Comparison of ENCODE assay signal across 19 cellular contexts in genomic region chr12:41206298-41206697, GRCh38. TPM values are rescaled to one million over a fixed set of nuclear protein-coding genes. Genes with fewer than 3 reads are reported as not detected.
DNase-seq lines count a peak whose midpoint lies in the region; TF ChIP-seq lines count a peak whose summit lies in the region.
"Had no signal": no experiment of that assay in that cellular context is flagged by ENCODE, and none has a peak within 500 bp of the region (broad histone marks: within the 10 kb centered on the region; RNA-seq: fewer than 3 reads in every experiment).

No MANE protein-coding gene starts in this region.

- H3K36me3 ChIP-seq in Loucy (ENCODE audit: insufficient read depth, low read length) (no peaks in the 10 kb centered on the region; the same call in 1 of the 2 replicates), esophagus muscularis mucosa (no peaks in the 10 kb centered on the region), rectal smooth muscle tissue (ENCODE audit: control insufficient read depth, insufficient read depth, low read length) (no peaks in the 10 kb centered on the region), transverse colon (no peaks in the 10 kb centered on the region), suprapubic skin (no peaks in the 10 kb centered on the region)
- H3K36me3 ChIP-seq: BLaER1 treated with 17β-estradiol and CSF1 and Interleukin-3, amounts not matched to agents 10 nM and 100 nM; HAP-1 had no signal

- TF ChIP-seq EP300 in esophagus muscularis mucosa (IDR thresholded peaks at IDR 0.05) (no peak), transverse colon (IDR thresholded peaks at IDR 0.05; ENCODE audit: low read depth) (no peak), suprapubic skin (IDR thresholded peaks at IDR 0.05) (no peak)

- peak overlapping the region; percentile 60 for H3K4me2 ChIP-seq in Loucy (ENCODE audit: low read depth, low read length, poor library complexity, severe bottlenecking)

- H3K27me3 ChIP-seq in Loucy (ENCODE audit: insufficient read depth, low read length, poor library complexity, severe bottlenecking): no peaks in the 10 kb centered on the region
- H3K27me3 ChIP-seq in esophagus muscularis mucosa: no peaks in the 10 kb centered on the region
- no peaks in the 10 kb centered on the region for H3K27me3 ChIP-seq in rectal smooth muscle tissue (ENCODE audit: control insufficient read depth, insufficient read depth, low read length)
- H3K27me3 ChIP-seq in transverse colon: no peaks in the 10 kb centered on the region
- no peaks in the 10 kb centered on the region for H3K27me3 ChIP-seq in suprapubic skin
- H3K27me3 ChIP-seq: BLaER1 treated with 17β-estradiol and CSF1 and Interleukin-3, amounts not matched to agents 10 nM and 100 nM had no signal

- 64% methylated on average over 1 of the region's 1 CpG for WGBS in esophagus muscularis mucosa
- 70% methylated on average over 1 of the region's 1 CpG for WGBS in transverse colon (ENCODE audit: low coverage in 1 of 2), 2 donors
- WGBS in suprapubic skin: 67% methylated on average over 1 of the region's 1 CpG

- H4K20me1 ChIP-seq in Loucy (ENCODE audit: insufficient read depth, low read length, poor library complexity, severe bottlenecking): no peaks in the 10 kb centered on the region
- H4K20me1 ChIP-seq: BLaER1 treated with 17β-estradiol and CSF1 and Interleukin-3, amounts not matched to agents 10 nM and 100 nM had no signal

- intact Hi-C loops in esophagus muscularis mucosa (cut with DNase I): no loop called here
- intact Hi-C loops in transverse colon (cut with DNase I; ENCODE audit: low total_unique reads): no loop called here

- DNase-seq in esophagus muscularis mucosa (ENCODE audit: extremely low spot score) (no peak), transverse colon (no peak), ureter (ENCODE audit: low spot score) (no peak), suprapubic skin (ENCODE audit: low spot score in 2 of 2) (no peak)
- no peak for DNase-seq in activated T-cell treated with anti-CD3 and anti-CD28 coated beads, Interleukin-2, amount 50 U/mL, for 1 hour
- DNase-seq: Calu3; CD8-positive, alpha-beta T cell; DMS79 treated with DMSO at 0.1 percent for 48 hours; GM23248 had no signal

- TF ChIP-seq POLR2A in esophagus muscularis mucosa (IDR thresholded peaks at IDR 0.05; ENCODE audit: low read depth): no peak
- no peak for TF ChIP-seq POLR2A in transverse colon (IDR thresholded peaks at IDR 0.05)
- TF ChIP-seq POLR2A in suprapubic skin (IDR thresholded peaks at IDR 0.05): no peak

- no peaks in the 10 kb centered on the region for H3K9me2 ChIP-seq in Loucy (replicated peaks; ENCODE audit: low read depth, low read length)

- 0 out of 2 replicates have a peak, but pooled peaks cover 8% of the 10 kb centered on the region for H3F3A ChIP-seq in Loucy (ENCODE audit: low read depth)

- in situ Hi-C loops in transverse colon (cut with MboI; ENCODE audit: low pct_ligation_motif_present in 1 of 4, low pct_unique_long_range_greater_than_20kb in 1 of 4, low sequenced_read_pairs in 3 of 4): no loop called here

- H3K27ac ChIP-seq in esophagus muscularis mucosa (replicated peaks in 1 of 4): peak overlapping the region; percentile 72 to 77 (median 76)
- H3K27ac ChIP-seq in rectal smooth muscle tissue (ENCODE audit: low read depth, low read length): peak overlapping the region; percentile 76
- H3K27ac ChIP-seq in transverse colon: peak overlapping the region in 3 of 4 donors; percentile 18 to 49 (median 35)
- H3K27ac ChIP-seq in suprapubic skin: no peak overlapping the region
- H3K27ac ChIP-seq: BLaER1 treated with 17β-estradiol and CSF1 and Interleukin-3, amounts not matched to agents 10 nM and 100 nM; GM23248 had no signal

- H3K4me1 ChIP-seq in Loucy (ENCODE audit: insufficient read depth, low read length, poor library complexity, severe bottlenecking): peaks cover 36% of the 10 kb centered on the region
- peaks cover 0 to 48% (median 42%) of the 10 kb centered on the region in 4 donors for H3K4me1 ChIP-seq in esophagus muscularis mucosa
- H3K4me1 ChIP-seq in rectal smooth muscle tissue (ENCODE audit: control insufficient read depth, insufficient read depth, low read length): peaks cover 16% of the 10 kb centered on the region
- peaks cover 0 to 10% (median 0%) of the 10 kb centered on the region in 4 donors for H3K4me1 ChIP-seq in transverse colon
- no peaks in the 10 kb centered on the region for H3K4me1 ChIP-seq in suprapubic skin

- no peaks in the 10 kb centered on the region for H3K79me2 ChIP-seq in Loucy (ENCODE audit: insufficient read depth, low read length)

- TF ChIP-seq CTCF in Loucy (conservative IDR thresholded peaks at IDR 0.05; ENCODE audit: low read length): no peak
- no peak for TF ChIP-seq CTCF in esophagus muscularis mucosa (IDR thresholded peaks at IDR 0.05)
- no peak for TF ChIP-seq CTCF in transverse colon (IDR thresholded peaks at IDR 0.05)
- no peak for TF ChIP-seq CTCF in suprapubic skin (IDR thresholded peaks at IDR 0.05)

- H3K4me3 ChIP-seq in Loucy (ENCODE audit: low read length, poor library complexity, severe bottlenecking): no peak overlapping the region
- H3K4me3 ChIP-seq in esophagus muscularis mucosa: no peak overlapping the region
- H3K4me3 ChIP-seq in rectal smooth muscle tissue (ENCODE audit: low read length): no peak overlapping the region
- no peak overlapping the region for H3K4me3 ChIP-seq in transverse colon
- H3K4me3 ChIP-seq in suprapubic skin: no peak overlapping the region
- H3K4me3 ChIP-seq: BLaER1 treated with 17β-estradiol and CSF1 and Interleukin-3, amounts not matched to agents 10 nM and 100 nM; GM12878; GM23248; HAP-1 had no signal

- H3K9me3 ChIP-seq in Loucy (ENCODE audit: insufficient read depth, low read depth, low read length) (no peaks in the 10 kb centered on the region), esophagus muscularis mucosa (no peaks in the 10 kb centered on the region), transverse colon (no peaks in the 10 kb centered on the region), suprapubic skin (no peaks in the 10 kb centered on the region)
- H3K9me3 ChIP-seq: HAP-1 had no signal

- 0 out of 2 replicates have a peak overlapping the region, but pooled peaks have one; percentile 74 for H2AFZ ChIP-seq in Loucy (ENCODE audit: low read length)
- H2AFZ ChIP-seq: GM23248 had no signal

- H3K9ac ChIP-seq in Loucy (ENCODE audit: low read depth, low read length, poor library complexity, severe bottlenecking) (peak overlapping the region; percentile 52), rectal smooth muscle tissue (ENCODE audit: low read length) (no peak overlapping the region)
- H3K9ac ChIP-seq: BLaER1 treated with 17β-estradiol and CSF1 and Interleukin-3, amounts not matched to agents 10 nM and 100 nM; GM23248 had no signal

RNA-seq across cellular contexts. Expression of gene PDZRN4, which starts 18.2 kb away (rescaled TPM):
- total RNA-seq in esophagus muscularis mucosa: 10 to 100 TPM; 43.9 to 75.2 (median 50.6) TPM
- 10 to 100 TPM in 2 of 4 donors, 1 to 10 TPM in 2; 4.2 to 12.9 (median 8.0) TPM for total RNA-seq in transverse colon
- 13.9 TPM for total RNA-seq in ureter
- total RNA-seq in suprapubic skin: 1 to 10 TPM in 2 of 4 donors, under 1 TPM in 2; 0.42 to 4.4 (median 2.4) TPM
- total RNA-seq: A172; B cell; Calu3; CD8-positive, alpha-beta T cell; G401; GM12878; GM23248; H4; HT-29 had no signal
